Comparison of ENCODE assay signal across 10 cellular contexts in genomic region chr19:18086590-18087138, GRCh38. TPM values are rescaled to one million over a fixed set of nuclear protein-coding genes. Genes with fewer than 3 reads are reported as not detected.
DNase-seq lines count a peak whose midpoint lies in the region; ATAC-seq and TF ChIP-seq lines count a peak whose summit lies in the region.
"Had no signal": no experiment of that assay in that cellular context is flagged by ENCODE, and none has a peak within 500 bp of the region (broad histone marks: within the 10 kb centered on the region; RNA-seq: fewer than 3 reads in every experiment).

TSS of gene IL12RB1 (minus strand) at chr19:18086934. CDS start at chr19:18086823, 111 bp downstream.

- H3K36me3 ChIP-seq in right lobe of liver = no peaks in the 10 kb centered on the region
- H3K36me3 ChIP-seq in thymus (ENCODE audit: control insufficient read depth, insufficient read depth) = no peaks in the 10 kb centered on the region

- H3K27me3 ChIP-seq in right lobe of liver (no peaks in the 10 kb centered on the region), thymus (ENCODE audit: control insufficient read depth, insufficient read depth) (no peaks in the 10 kb centered on the region)

- H3K9me3 ChIP-seq in right lobe of liver (peaks cover 0 to 2% (median 0%) of the 10 kb centered on the region in 4 donors), thymus (ENCODE audit: control insufficient read depth) (no peaks in the 10 kb centered on the region)
- H3K9me3 ChIP-seq: A549 had no signal

- ATAC-seq in right lobe of liver (peak; percentile 40 to 55 (median 48)), HG03520 (IDR thresholded peaks at IDR 0.05; ENCODE audit: unreplicated experiment) (no peak)
- ATAC-seq: A549 had no signal

- TF ChIP-seq CTCF in right lobe of liver (IDR thresholded peaks at IDR 0.05) = no peak

- H3K27ac ChIP-seq in right lobe of liver = peak within 1 kb of the TSS; percentile 16 to 37 (median 26)
- H3K27ac ChIP-seq in thymus (ENCODE audit: low read depth) = peak within 1 kb of the TSS; percentile 94
- H3K27ac ChIP-seq: A549, parathyroid adenoma had no signal

- no peak for TF ChIP-seq POLR2A in right lobe of liver (IDR thresholded peaks at IDR 0.05)

- peak; percentile 52 for DNase-seq in SIG-M5 treated with dmso at 0.1 percent for 504 hours (lab: John Stamatoyannopoulos, UW; ENCODE audit: unreplicated experiment)
- DNase-seq in SIG-M5 (lab: John Stamatoyannopoulos, UW) = no peak
- DNase-seq in activated T-cell treated with anti-CD3 and anti-CD28 coated beads for 48 hours (ENCODE audit: low read depth) = peak; percentile 43
- DNase-seq in right lobe of liver = no peak
- DNase-seq in NCI-H69 (lab: John Stamatoyannopoulos, UW) = no peak
- DNase-seq in SW480 (ENCODE audit: low spot score) = no peak

- WGBS in right lobe of liver (ENCODE audit: insufficient coverage, low coverage, low lambda C conversion rate, missing lambda C conversion rate) = 35% methylated on average over 12 of the region's 12 CpGs
- 14% methylated on average over 12 of the region's 12 CpGs for WGBS in thymus

- H3K4me3 ChIP-seq in right lobe of liver (peak within 1 kb of the TSS; percentile 27 to 44 (median 32)), thymus (ENCODE audit: low read length) (peak within 1 kb of the TSS; percentile 50)
- H3K4me3 ChIP-seq: A549 had no signal

- H3K4me1 ChIP-seq in right lobe of liver (no peaks in the 10 kb centered on the region), thymus (ENCODE audit: control insufficient read depth, insufficient read depth, low read length) (peaks cover 16% of the 10 kb centered on the region)
- H3K4me1 ChIP-seq: A549, parathyroid adenoma had no signal

- intact Hi-C loops in right lobe of liver (cut with DNase I) = no loop called here

RNA-seq across cellular contexts. Expression of gene IL12RB1, which starts in this region (rescaled TPM):
- 1 to 10 TPM in 1 of 6 experiments, under 1 TPM in 5; 0.25 to 2.0 (median 0.70) TPM for total RNA-seq in right lobe of liver
- 3.7 TPM for polyA plus RNA-seq in thymus
- polyA plus RNA-seq: A549 had no signal

Comparison
In these comparisons a context has a peak if more than half of its experiments do, and no peak if none do; other contexts are left out.
1. DNase-seq: peak in SIG-M5 treated with dmso at 0.1 percent for 504 hours (single experiment) and activated T-cell treated with anti-CD3 and anti-CD28 coated beads for 48 hours (single experiment); none in SIG-M5 (single experiment), right lobe of liver (0 of 3), NCI-H69 (single experiment) and SW480 (single experiment).